Comparison of ENCODE assay signal across 20 cellular contexts in the genomic region with DNA sequence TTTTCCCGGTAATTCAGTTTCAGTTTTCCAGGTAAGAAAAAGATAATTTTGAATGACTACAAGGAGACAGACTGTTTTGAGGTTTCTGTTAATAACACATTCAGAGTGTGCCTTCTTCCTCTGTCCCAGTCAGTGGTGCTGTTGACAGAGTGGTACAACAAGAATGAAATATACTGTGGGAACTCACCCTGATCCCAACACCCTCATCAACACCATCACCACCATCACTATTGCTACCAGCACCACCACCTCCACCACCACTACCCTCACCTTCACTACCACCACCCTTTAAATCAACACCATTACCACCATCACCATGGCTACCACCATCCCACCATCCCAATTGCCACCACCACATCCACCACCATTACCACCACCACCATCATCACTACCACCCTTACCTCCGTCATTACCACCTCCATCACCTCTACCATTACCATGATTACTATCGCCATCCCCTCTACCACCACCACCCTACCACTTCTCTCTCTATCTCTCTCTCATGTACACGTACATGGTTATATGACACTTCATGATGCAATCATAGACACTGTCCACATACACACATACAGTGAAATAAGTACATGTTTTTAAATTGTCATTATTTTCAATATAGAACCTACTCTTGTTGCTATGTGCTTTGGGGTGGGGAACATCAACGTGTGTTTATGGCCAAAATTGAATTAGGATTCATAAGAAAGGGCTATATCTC.
"Had no signal": no experiment of that assay in that cellular context is flagged by ENCODE, and none has a peak within 500 bp of the region (broad histone marks: within the 10 kb centered on the region; RNA-seq: fewer than 3 reads in every experiment).

No MANE protein-coding gene starts in this region.

- H3K27ac Mint-ChIP-seq: activated CD4-positive, alpha-beta memory T cell treated with anti-CD3 and anti-CD28 coated beads, Interleukin-2, amount 10 ng/mL, durations not matched to agents 7 days and 5 days; activated CD4-positive, alpha-beta T cell treated with anti-CD3 and anti-CD28 coated beads for 36 hours; activated naive CD4-positive, alpha-beta T cell treated with anti-CD3 and anti-CD28 coated beads, Interleukin-2, amount 50 U/mL, for 24 hours; stimulated activated effector memory CD8-positive, alpha-beta T cell treated with anti-CD3 and anti-CD28 coated beads, Interleukin-12 subunit alpha, Interleukin-12 subunit beta, amount 100 ng/mL, for 72 hours; WTC11 had no signal

- DNase-seq: activated CD4-positive, alpha-beta memory T cell treated with anti-CD3 and anti-CD28 coated beads, Interleukin-2, amount 10 ng/mL, durations not matched to agents 7 days and 5 days; activated CD4-positive, alpha-beta T cell treated with anti-CD3 and anti-CD28 coated beads for 36 hours; activated gamma-delta T cell treated with Interleukin-2 at 50 U/mL for 16 hours; erythroblast; heart right ventricle; left colon; lower lobe of right lung; naive thymus-derived CD8-positive, alpha-beta T cell; small intestine; stimulated activated CD4-positive, alpha-beta T cell treated with anti-CD3 and anti-CD28 coated beads, Interleukin-2, amount 100 ng/mL, for 24 hours; stimulated activated naive CD8-positive, alpha-beta T cell treated with anti-CD3 and anti-CD28 coated beads, Interleukin-15, amount 100 ng/mL, for 72 hours; SW 1271; tibial artery had no signal

- H3K9me3 Mint-ChIP-seq: activated CD4-positive, alpha-beta memory T cell treated with anti-CD3 and anti-CD28 coated beads, Interleukin-2, amount 10 ng/mL, durations not matched to agents 7 days and 5 days; activated naive CD4-positive, alpha-beta T cell treated with anti-CD3 and anti-CD28 coated beads, Interleukin-2, amount 50 U/mL, for 24 hours; naive thymus-derived CD8-positive, alpha-beta T cell; stimulated activated effector memory CD8-positive, alpha-beta T cell treated with anti-CD3 and anti-CD28 coated beads, Interleukin-12 subunit alpha, Interleukin-12 subunit beta, amount 100 ng/mL, for 72 hours; WTC11 had no signal

- H3K27ac ChIP-seq: lower lobe of right lung, neutrophil, parathyroid adenoma, tibial artery had no signal

- H3K4me1 ChIP-seq: lower lobe of right lung, parathyroid adenoma, tibial artery had no signal

- H3K27me3 ChIP-seq: heart right ventricle, neutrophil, tibial artery had no signal

- H3K27me3 Mint-ChIP-seq: activated CD4-positive, alpha-beta memory T cell treated with anti-CD3 and anti-CD28 coated beads, Interleukin-2, amount 10 ng/mL, durations not matched to agents 7 days and 5 days; activated CD4-positive, alpha-beta T cell treated with anti-CD3 and anti-CD28 coated beads for 36 hours; activated naive CD4-positive, alpha-beta T cell treated with anti-CD3 and anti-CD28 coated beads, Interleukin-2, amount 50 U/mL, for 24 hours; brain; stimulated activated naive CD8-positive, alpha-beta T cell treated with anti-CD3 and anti-CD28 coated beads, Interleukin-15, amount 100 ng/mL, for 72 hours had no signal

- H3K4me3 Mint-ChIP-seq: activated CD4-positive, alpha-beta memory T cell treated with anti-CD3 and anti-CD28 coated beads, Interleukin-2, amount 10 ng/mL, durations not matched to agents 7 days and 5 days; activated CD4-positive, alpha-beta T cell treated with anti-CD3 and anti-CD28 coated beads for 36 hours; activated naive CD4-positive, alpha-beta T cell treated with anti-CD3 and anti-CD28 coated beads, Interleukin-2, amount 50 U/mL, for 24 hours; brain; naive thymus-derived CD8-positive, alpha-beta T cell; stimulated activated effector memory CD8-positive, alpha-beta T cell treated with anti-CD3 and anti-CD28 coated beads, Interleukin-12 subunit alpha, Interleukin-12 subunit beta, amount 100 ng/mL, for 72 hours; stimulated activated naive CD8-positive, alpha-beta T cell treated with anti-CD3 and anti-CD28 coated beads, Interleukin-15, amount 100 ng/mL, for 72 hours; WTC11 had no signal

- H3K36me3 Mint-ChIP-seq: brain; naive thymus-derived CD8-positive, alpha-beta T cell; WTC11 had no signal

- H3K4me1 Mint-ChIP-seq: brain had no signal

- H3K9ac ChIP-seq: parathyroid adenoma had no signal

- H3K36me3 ChIP-seq: heart right ventricle, lower lobe of right lung, neutrophil, tibial artery had no signal

- H2AFZ ChIP-seq: parathyroid adenoma had no signal

- ATAC-seq: activated CD4-positive, alpha-beta T cell treated with anti-CD3 and anti-CD28 coated beads for 36 hours; left colon; lower lobe of right lung; naive thymus-derived CD8-positive, alpha-beta T cell; sciatic nerve; stimulated activated effector memory CD8-positive, alpha-beta T cell treated with anti-CD3 and anti-CD28 coated beads, Interleukin-12 subunit alpha, Interleukin-12 subunit beta, amount 100 ng/mL, for 72 hours; stimulated activated naive CD8-positive, alpha-beta T cell treated with anti-CD3 and anti-CD28 coated beads, Interleukin-15, amount 100 ng/mL, for 72 hours; WTC11 had no signal

- H3K9me3 ChIP-seq: heart right ventricle, lower lobe of right lung, neutrophil, tibial artery had no signal

- H3K4me3 ChIP-seq: heart right ventricle, lower lobe of right lung, tibial artery had no signal
